Comparison of ENCODE assay signal across 9 cellular contexts in genomic region chr13:97106323-97106722, GRCh38.
"Had no signal": no experiment of that assay in that cellular context is flagged by ENCODE, and none has a peak within 500 bp of the region (broad histone marks: within the 10 kb centered on the region; RNA-seq: fewer than 3 reads in every experiment).

No MANE protein-coding gene starts in this region.

- H3K9me3 ChIP-seq: HAP-1 had no signal

- H3K36me3 ChIP-seq: HAP-1 had no signal

- H3K4me1 ChIP-seq: HAP-1 had no signal

- ATAC-seq: HCT116, K562 had no signal

- H3K4me3 ChIP-seq: GM23248, HAP-1, K562 had no signal

- DNase-seq: GM23248, GOT3, H7, IMR-90, KG1 had no signal

- FAIRE-seq: HTR-8/SVneo, K562 had no signal

- H3K27ac ChIP-seq: GM23248 had no signal
